In the genomic region with DNA sequence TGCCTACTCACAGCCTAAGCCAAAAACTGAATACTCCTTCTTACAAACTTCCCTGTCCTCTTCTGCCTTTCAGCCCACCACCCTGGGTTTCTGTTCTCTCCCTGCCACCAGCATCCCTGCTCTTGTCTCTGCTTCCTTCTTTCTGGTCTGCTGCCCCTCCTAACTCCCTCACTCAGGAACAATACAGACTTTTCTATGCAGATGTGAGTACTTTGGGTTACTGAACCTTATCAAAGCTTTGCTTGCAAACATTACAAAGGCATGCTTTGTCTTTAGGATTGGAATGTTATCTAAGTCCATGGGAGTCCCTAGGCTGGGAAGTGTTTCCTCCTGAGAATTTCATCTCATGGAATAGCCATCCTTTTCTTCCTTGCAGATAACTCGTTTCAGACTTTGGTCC, we compare ENCODE assay signal across 18 cellular contexts. TPM values are rescaled to one million over a fixed set of nuclear protein-coding genes. Genes with fewer than 3 reads are reported as not detected.
"Had no signal": no experiment of that assay in that cellular context is flagged by ENCODE, and none has a peak within 500 bp of the region (broad histone marks: within the 10 kb centered on the region; RNA-seq: fewer than 3 reads in every experiment).

No MANE protein-coding gene starts in this region.

- DNase-seq: activated CD4-positive, alpha-beta T cell treated with anti-CD3 and anti-CD28 coated beads, Interleukin-2, amount 10 ng/mL, durations not matched to agents 7 days and 5 days; activated CD4-positive, CD25-positive, alpha-beta regulatory T cell; activated CD8-positive, alpha-beta memory T cell treated with anti-CD3 and anti-CD28 coated beads for 24 hours; activated naive CD4-positive, alpha-beta T cell treated with anti-CD3 and anti-CD28 coated beads, Interleukin-2, amount 10 ng/mL, durations not matched to agents 7 days and 5 days; adrenal gland; cortex of kidney; effector CD8-positive, alpha-beta T cell; gastrocnemius medialis; left ventricle myocardium inferior; nephron progenitor cell; ovary; stimulated activated CD4-positive, alpha-beta T cell treated with anti-CD3 and anti-CD28 coated beads, Interleukin-4, amount 100 ng/mL, for 1 hour had no signal

- H3K27me3 ChIP-seq: adrenal gland, gastrocnemius medialis, ovary had no signal

- ATAC-seq: gastrocnemius medialis had no signal

- H3K36me3 ChIP-seq: adrenal gland, gastrocnemius medialis, left ventricle myocardium inferior, ovary, thoracic aorta had no signal

- H3K27ac ChIP-seq: adrenal gland, gastrocnemius medialis, left ventricle myocardium inferior, ovary, thoracic aorta had no signal

- H3K27ac Mint-ChIP-seq: activated CD4-positive, alpha-beta T cell treated with anti-CD3 and anti-CD28 coated beads, Interleukin-2, amount 10 ng/mL, durations not matched to agents 7 days and 5 days; activated naive CD4-positive, alpha-beta T cell treated with anti-CD3 and anti-CD28 coated beads, Interleukin-2, amount 10 ng/mL, durations not matched to agents 7 days and 5 days; activated T-helper 2 cell treated with anti-CD3 and anti-CD28 coated beads, Interferon-gamma antibody, Interleukin-2, Interleukin-4, amounts not matched to agents 10 μg/mL and 5 μg/mL and 100 μg/mL, durations not matched to agents 14 hours and 24 hours and 36 hours; memory B cell; nephron progenitor cell; stimulated activated naive CD8-positive, alpha-beta T cell treated with anti-CD3 and anti-CD28 coated beads, Interleukin-15, Interleukin-2, amounts not matched to agents 100 ng/mL and 50 ng/mL, for 24 hours; T-helper 1 cell treated with Interleukin-12 subunit alpha and Interleukin-12 subunit beta and Interleukin-4 antibody, amounts not matched to agents 30 μg/mL and 1 μg/mL, for 36 hours had no signal

- H3K4me1 Mint-ChIP-seq: activated CD4-positive, alpha-beta T cell treated with anti-CD3 and anti-CD28 coated beads, Interleukin-2, amount 10 ng/mL, durations not matched to agents 7 days and 5 days; activated naive CD4-positive, alpha-beta T cell treated with anti-CD3 and anti-CD28 coated beads, Interleukin-2, amount 10 ng/mL, durations not matched to agents 7 days and 5 days; central memory CD8-positive, alpha-beta T cell; memory B cell; nephron progenitor cell had no signal

- H3K36me3 Mint-ChIP-seq: activated naive CD4-positive, alpha-beta T cell treated with anti-CD3 and anti-CD28 coated beads, Interleukin-2, amount 10 ng/mL, durations not matched to agents 7 days and 5 days; memory B cell had no signal

- H3K4me1 ChIP-seq: adrenal gland, gastrocnemius medialis, left ventricle myocardium inferior had no signal

- H3K4me3 ChIP-seq: adrenal gland, gastrocnemius medialis, left ventricle myocardium inferior, ovary, thoracic aorta had no signal

- H3K9me3 Mint-ChIP-seq: activated CD4-positive, alpha-beta T cell treated with anti-CD3 and anti-CD28 coated beads, Interleukin-2, amount 10 ng/mL, durations not matched to agents 7 days and 5 days; activated naive CD4-positive, alpha-beta T cell treated with anti-CD3 and anti-CD28 coated beads, Interleukin-2, amount 10 ng/mL, durations not matched to agents 7 days and 5 days; activated T-helper 2 cell treated with anti-CD3 and anti-CD28 coated beads, Interferon-gamma antibody, Interleukin-2, Interleukin-4, amounts not matched to agents 10 μg/mL and 5 μg/mL and 100 μg/mL, durations not matched to agents 14 hours and 24 hours and 36 hours; central memory CD8-positive, alpha-beta T cell; memory B cell; nephron progenitor cell; stimulated activated naive CD8-positive, alpha-beta T cell treated with anti-CD3 and anti-CD28 coated beads, Interleukin-15, Interleukin-2, amounts not matched to agents 100 ng/mL and 50 ng/mL, for 24 hours; T-helper 1 cell treated with Interleukin-12 subunit alpha and Interleukin-12 subunit beta and Interleukin-4 antibody, amounts not matched to agents 30 μg/mL and 1 μg/mL, for 36 hours had no signal

- H3K4me3 Mint-ChIP-seq: activated CD4-positive, alpha-beta T cell treated with anti-CD3 and anti-CD28 coated beads, Interleukin-2, amount 10 ng/mL, durations not matched to agents 7 days and 5 days; activated naive CD4-positive, alpha-beta T cell treated with anti-CD3 and anti-CD28 coated beads, Interleukin-2, amount 10 ng/mL, durations not matched to agents 7 days and 5 days; central memory CD8-positive, alpha-beta T cell; memory B cell; nephron progenitor cell; stimulated activated naive CD8-positive, alpha-beta T cell treated with anti-CD3 and anti-CD28 coated beads, Interleukin-15, Interleukin-2, amounts not matched to agents 100 ng/mL and 50 ng/mL, for 24 hours; T-helper 1 cell treated with Interleukin-12 subunit alpha and Interleukin-12 subunit beta and Interleukin-4 antibody, amounts not matched to agents 30 μg/mL and 1 μg/mL, for 36 hours had no signal

- H3K9me3 ChIP-seq: adrenal gland, gastrocnemius medialis, left ventricle myocardium inferior, ovary, thoracic aorta had no signal

RNA-seq across cellular contexts. Expression of gene CNNM1, which starts 28.9 kb away (rescaled TPM):
- total RNA-seq: gastrocnemius medialis had no signal
